Comparison of ENCODE assay signal across 1 cellular context in the genomic region with DNA sequence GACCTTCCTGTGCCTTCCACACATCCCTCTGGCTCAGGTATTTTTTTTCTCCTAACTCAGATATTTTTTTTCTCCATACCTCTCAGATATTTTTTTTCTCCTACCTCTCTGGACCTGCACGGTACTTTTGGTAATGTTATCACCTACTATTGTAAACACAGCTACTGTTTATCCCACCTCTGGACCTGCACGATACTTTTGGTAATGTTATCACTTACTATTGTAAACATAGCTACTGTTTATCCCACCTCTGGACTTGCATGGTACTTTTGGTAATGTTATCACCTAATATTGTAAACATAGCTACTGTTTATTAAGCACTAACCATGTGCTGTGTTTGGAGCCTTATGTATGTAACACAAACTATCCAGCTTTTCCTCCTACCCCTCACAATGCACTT.
TF ChIP-seq lines count a peak whose summit lies in the region.

No MANE protein-coding gene starts in this region.

TF ChIP-seq in endothelial cell of umbilical vein, 7 proteins besides CTCF, POLR2A, EP300 and RAD21 (continued from another document):
- no peak for TF ChIP-seq EZH2 (IDR thresholded peaks at IDR 0.05; ENCODE audit: borderline replicate concordance, low read depth, low read length, severe bottlenecking)
- no peak for TF ChIP-seq FOS (IDR thresholded peaks at IDR 0.05; ENCODE audit: borderline replicate concordance, insufficient read depth, low read length)
- no peak for TF ChIP-seq JUN (IDR thresholded peaks at IDR 0.05; ENCODE audit: borderline replicate concordance, insufficient read depth, insufficient read length, low read depth)
- no peak for TF ChIP-seq GATA2 (IDR thresholded peaks at IDR 0.05; ENCODE audit: insufficient read depth, insufficient read length, low read depth, low read length)
